In genomic region chr17:81399481-81400153, GRCh38 we compare ENCODE assay signal across 8 cellular contexts. TPM values are rescaled to one million over a fixed set of nuclear protein-coding genes. Genes with fewer than 3 reads are reported as not detected.
DNase-seq lines count a peak whose midpoint lies in the region; ATAC-seq and TF ChIP-seq lines count a peak whose summit lies in the region.

No MANE protein-coding gene starts in this region.

- ATAC-seq in GM21717 (IDR thresholded peaks at IDR 0.05; ENCODE audit: unreplicated experiment) (no peak), GM18502 (IDR thresholded peaks at IDR 0.05; ENCODE audit: poor library complexity, unreplicated experiment) (no peak)

- H2BK5ac ChIP-seq in trophoblast cell (ENCODE audit: low read depth, low read length, poor library complexity), result no peak overlapping the region

- H3K18ac ChIP-seq in trophoblast cell (ENCODE audit: low read length), result peak overlapping the region; percentile 75

- H4K91ac ChIP-seq in trophoblast cell (ENCODE audit: low read depth, low read length), result peak overlapping the region; percentile 58

- H3K27ac ChIP-seq in fibroblast of lung (ENCODE audit: insufficient read depth, low read length) (peak overlapping the region; percentile 86), trophoblast cell (ENCODE audit: low read depth, low read length) (no peak overlapping the region)

- H3K14ac ChIP-seq in trophoblast cell (ENCODE audit: low read length), result peak overlapping the region; percentile 13

- no peak for TF ChIP-seq CTCF in fibroblast of lung (conservative IDR thresholded peaks at IDR 0.05 in 1 of 2, IDR thresholded peaks at IDR 0.05 in 1 of 2; ENCODE audit: low read depth in 1 of 2, low read length in 2 of 2)

- H3K36me3 ChIP-seq in fibroblast of lung (ENCODE audit: control insufficient read depth, insufficient read depth, low read length) (no peaks in the 10 kb centered on the region), trophoblast cell (ENCODE audit: control insufficient read depth in 1 of 2, insufficient read depth in 2 of 2, low read length in 2 of 2) (no peaks in the 10 kb centered on the region)

- H2AFZ ChIP-seq in fibroblast of lung (ENCODE audit: low read length) (no peak overlapping the region), trophoblast cell (ENCODE audit: insufficient read depth, low read length, poor library complexity) (peak overlapping the region; percentile 50)

- H4K8ac ChIP-seq in trophoblast cell (ENCODE audit: low read depth, low read length), result peak overlapping the region; percentile 63

- peak overlapping the region; percentile 27 to 62 (median 60) for H3K4me3 ChIP-seq in fibroblast of lung (replicated peaks in 1 of 4; ENCODE audit: control extremely low read depth in 1 of 4, insufficient read depth in 1 of 4, low read depth in 3 of 4, low read length in 4 of 4)
- H3K4me3 ChIP-seq in trophoblast cell (ENCODE audit: low read depth, low read length), result peak overlapping the region; percentile 77

- WGBS in trophoblast cell (ENCODE audit: extremely low coverage, insufficient coverage, insufficient read length), result no CpG with 5 or more reads among the region's 95 CpGs

- no peak overlapping the region for H2BK12ac ChIP-seq in trophoblast cell (ENCODE audit: low read length)

- H4K20me1 ChIP-seq in fibroblast of lung (ENCODE audit: control insufficient read depth, extremely low read depth, insufficient read depth, low read length), result no peaks in the 10 kb centered on the region

- H3K27me3 ChIP-seq in fibroblast of lung (ENCODE audit: control insufficient read depth, insufficient read depth, low read length), result no peaks in the 10 kb centered on the region
- peaks cover 17% of the 10 kb centered on the region for H3K27me3 ChIP-seq in trophoblast cell (ENCODE audit: insufficient read depth, low read length)

- H3K4me2 ChIP-seq in fibroblast of lung (ENCODE audit: extremely low read depth, insufficient read depth, low read length) (peak overlapping the region; percentile 38), trophoblast cell (ENCODE audit: low read length) (peak overlapping the region; percentile 82)

- no peak overlapping the region for H4K12ac ChIP-seq in trophoblast cell (ENCODE audit: low read depth, low read length)

- no peaks in the 10 kb centered on the region for H3K9me3 ChIP-seq in fibroblast of lung (ENCODE audit: control insufficient read depth, insufficient read depth, low read depth, low read length)
- H3K9me3 ChIP-seq in trophoblast cell (ENCODE audit: insufficient read depth, low read depth, low read length), result peaks cover 6% of the 10 kb centered on the region

- no peak overlapping the region for H2AK5ac ChIP-seq in trophoblast cell (ENCODE audit: low read length)

- peaks cover 73% of the 10 kb centered on the region for H3K79me2 ChIP-seq in fibroblast of lung (ENCODE audit: control insufficient read depth, insufficient read depth, low read length)
- H3K79me2 ChIP-seq in trophoblast cell (ENCODE audit: control insufficient read depth, insufficient read depth, low read length, poor library complexity), result peaks cover 15% of the 10 kb centered on the region

- H3K4ac ChIP-seq in trophoblast cell (ENCODE audit: low read depth, low read length), result peak overlapping the region; percentile 8

- H3K79me1 ChIP-seq in trophoblast cell (ENCODE audit: low read length), result peaks cover 32% of the 10 kb centered on the region

- H3K4me1 ChIP-seq in fibroblast of lung (ENCODE audit: control insufficient read depth, extremely low read depth, insufficient read depth, low read length) (peaks cover 36% of the 10 kb centered on the region), trophoblast cell (ENCODE audit: control insufficient read depth in 1 of 2, insufficient read depth in 2 of 2, low read length in 2 of 2) (peaks cover 14 to 32% of the 10 kb centered on the region in 2 experiments)

- H2BK120ac ChIP-seq in trophoblast cell (ENCODE audit: insufficient read depth, low read length, poor library complexity), result peak overlapping the region; percentile 26

- no peak overlapping the region for H3K23ac ChIP-seq in trophoblast cell (ENCODE audit: low read length)

- peak overlapping the region; percentile 78 for H3K9ac ChIP-seq in fibroblast of lung (ENCODE audit: insufficient read depth, low read length)
- H3K9ac ChIP-seq in trophoblast cell (ENCODE audit: low read length), result peak overlapping the region; percentile 79

- DNase-seq in EL (peak; percentile 48), fibroblast of lung (ENCODE audit: low read depth in 2 of 2) (no peak), trophoblast cell (no peak), islet precursor cell (no peak), DMS79 treated with DMSO at 0.1 percent for 48 hours (lab: John Stamatoyannopoulos, UW) (no peak)

TF ChIP-seq in PFSK-1, 5 proteins besides CTCF, POLR2A, EP300 and RAD21:
- no peak for TF ChIP-seq SIN3A (IDR thresholded peaks at IDR 0.05; ENCODE audit: borderline replicate concordance, insufficient read depth, low read length)
- peak; percentile 8 for TF ChIP-seq FOXP2 (optimal IDR thresholded peaks at IDR 0.05; ENCODE audit: borderline replicate concordance, extremely low read depth, extremely low read length, insufficient read depth)
- no peak for TF ChIP-seq TAF1 (IDR thresholded peaks at IDR 0.05; ENCODE audit: borderline replicate concordance, insufficient read depth, low read length)
- no peak for TF ChIP-seq REST (IDR thresholded peaks at IDR 0.05; ENCODE audit: insufficient read depth in 1 of 2, low read depth in 2 of 2, low read length in 2 of 2)
- TF ChIP-seq POLR2AphosphoS5 (IDR thresholded peaks at IDR 0.05; ENCODE audit: low read depth, low read length), result no peak

RNA-seq across cellular contexts. Expression of gene BAHCC1, which starts 4.4 kb away (rescaled TPM):
- 44.2 TPM for polyA plus RNA-seq in PFSK-1 (2012; ENCODE audit: insufficient read length, low read depth)
- 3.9 and 7.3 TPM in 2 replicates for total RNA-seq in fibroblast of lung
- polyA plus RNA-seq in fibroblast of lung, result 1.5 and 1.8 TPM in 2 replicates
- 6.8 and 7.2 TPM in 2 replicates for polyA plus RNA-seq in fibroblast of lung (2012)
- 6.3 and 8.6 TPM in 2 replicates for polyA minus RNA-seq in fibroblast of lung (ENCODE audit: low replicate concordance)
- polyA plus RNA-seq in trophoblast cell (2013), result 2.8 and 3.1 TPM in 2 replicates
